23 cellular contexts compared by ENCODE assay signal in the genomic region with DNA sequence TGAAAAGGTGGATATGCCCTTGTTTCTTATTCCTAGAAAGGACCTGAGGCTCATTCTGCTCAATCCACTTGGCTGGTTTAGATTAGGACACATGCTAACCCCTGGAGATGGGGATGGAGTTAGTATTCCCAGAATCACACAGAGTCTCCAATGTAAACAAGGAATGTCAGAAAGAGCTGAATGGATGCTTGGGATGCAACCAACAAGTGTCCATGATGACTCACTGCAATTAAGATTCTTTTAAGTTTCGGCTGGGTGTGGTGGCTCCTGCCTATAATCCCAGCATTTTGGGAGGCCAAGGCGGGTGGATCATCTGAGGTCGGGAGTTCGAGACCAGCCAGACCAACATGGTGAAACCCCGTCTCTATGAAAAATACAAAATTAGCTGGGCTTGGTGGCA.
A peak's percentile ranks its signal among the peaks of the same experiment; 100 is the strongest.
DNase-seq lines count a peak whose midpoint lies in the region; ATAC-seq and TF ChIP-seq lines count a peak whose summit lies in the region.
"Had no signal": no experiment of that assay in that cellular context is flagged by ENCODE, and none has a peak within 500 bp of the region (broad histone marks: within the 10 kb centered on the region; RNA-seq: fewer than 3 reads in every experiment).

No MANE protein-coding gene starts in this region.

- no peak overlapping the region for H3K9ac ChIP-seq in trophoblast cell (ENCODE audit: low read length)
- H3K9ac ChIP-seq: BLaER1 treated with 17β-estradiol and CSF1 and Interleukin-3, amounts not matched to agents 10 nM and 100 nM had no signal

- TF ChIP-seq CTCF in ascending aorta (IDR thresholded peaks at IDR 0.05) (no peak), thoracic aorta (IDR thresholded peaks at IDR 0.05) (no peak)

- H3K79me2 ChIP-seq in trophoblast cell (ENCODE audit: control insufficient read depth, insufficient read depth, low read length, poor library complexity), result no peaks in the 10 kb centered on the region

- H4K91ac ChIP-seq in trophoblast cell (ENCODE audit: low read depth, low read length), result no peak overlapping the region

- no CpG with 5 or more reads among the region's 5 CpGs for WGBS in trophoblast cell (ENCODE audit: extremely low coverage, insufficient coverage, insufficient read length)

- H3K4me2 ChIP-seq in trophoblast cell (ENCODE audit: low read length), result no peak overlapping the region
- H3K4me2 ChIP-seq: A549; BLaER1 treated with 17β-estradiol and CSF1 and Interleukin-3, amounts not matched to agents 10 nM and 100 nM; GM23338 had no signal

- ATAC-seq in thoracic aorta (ENCODE audit: insufficient number of reproducible peaks, low FRiP score, low read depth) (no peak), HG02840 (IDR thresholded peaks at IDR 0.05; ENCODE audit: low FRiP score, unreplicated experiment) (no peak)
- ATAC-seq: A549, GM12878, GM23338, HCT116 had no signal

- H3K9me3 ChIP-seq in ascending aorta (no peaks in the 10 kb centered on the region), trophoblast cell (ENCODE audit: insufficient read depth, low read depth, low read length) (no peaks in the 10 kb centered on the region), thoracic aorta (no peaks in the 10 kb centered on the region)
- H3K9me3 ChIP-seq: A549; BE2C; BLaER1 treated with 17β-estradiol and CSF1 and Interleukin-3, amounts not matched to agents 10 nM and 100 nM had no signal

- H3K36me3 ChIP-seq in ascending aorta (no peaks in the 10 kb centered on the region), trophoblast cell (ENCODE audit: control insufficient read depth in 1 of 2, insufficient read depth in 2 of 2, low read length in 2 of 2) (no peaks in the 10 kb centered on the region), thoracic aorta (no peaks in the 10 kb centered on the region)
- H3K36me3 ChIP-seq: BE2C; BLaER1 treated with 17β-estradiol and CSF1 and Interleukin-3, amounts not matched to agents 10 nM and 100 nM had no signal

- intact Hi-C loops in ascending aorta (cut with DNase I), result no loop called here

- H3K4me1 ChIP-seq in ascending aorta (peaks cover 0 to 13% of the 10 kb centered on the region in 2 donors), trophoblast cell (ENCODE audit: control insufficient read depth in 1 of 2, insufficient read depth in 2 of 2, low read length in 2 of 2) (no peaks in the 10 kb centered on the region), thoracic aorta (ENCODE audit: control insufficient read depth in 1 of 2, low read depth in 2 of 2) (peaks cover 4 to 33% of the 10 kb centered on the region in 2 donors)
- H3K4me1 ChIP-seq: A549; BLaER1 treated with 17β-estradiol and CSF1 and Interleukin-3, amounts not matched to agents 10 nM and 100 nM had no signal

- no peak overlapping the region for H2AFZ ChIP-seq in trophoblast cell (ENCODE audit: insufficient read depth, low read length, poor library complexity)
- H2AFZ ChIP-seq: GM23338 had no signal

- H2AK5ac ChIP-seq in trophoblast cell (ENCODE audit: low read length), result no peak overlapping the region

- H3K14ac ChIP-seq in trophoblast cell (ENCODE audit: low read length), result no peak overlapping the region

- peak overlapping the region; percentile 47 to 73 for H3K27ac ChIP-seq in ascending aorta
- no peak overlapping the region for H3K27ac ChIP-seq in trophoblast cell (ENCODE audit: low read depth, low read length)
- H3K27ac ChIP-seq in thoracic aorta, result peak overlapping the region; percentile 13 to 50
- H3K27ac ChIP-seq: A549; BLaER1 treated with 17β-estradiol and CSF1 and Interleukin-3, amounts not matched to agents 10 nM and 100 nM had no signal

- no peak overlapping the region for H4K12ac ChIP-seq in trophoblast cell (ENCODE audit: low read depth, low read length)

- H2BK12ac ChIP-seq in trophoblast cell (ENCODE audit: low read length), result no peak overlapping the region

- H3K27me3 ChIP-seq in ascending aorta, result no peaks in the 10 kb centered on the region
- no peaks in the 10 kb centered on the region for H3K27me3 ChIP-seq in trophoblast cell (ENCODE audit: insufficient read depth, low read length)
- H3K27me3 ChIP-seq in thoracic aorta (replicated peaks; ENCODE audit: insufficient read depth), result no peaks in the 10 kb centered on the region
- H3K27me3 ChIP-seq: BE2C; BLaER1 treated with 17β-estradiol and CSF1 and Interleukin-3, amounts not matched to agents 10 nM and 100 nM had no signal

- no peak overlapping the region for H2BK5ac ChIP-seq in trophoblast cell (ENCODE audit: low read depth, low read length, poor library complexity)

- H3K4me3 ChIP-seq in ascending aorta, result no peak overlapping the region
- no peak overlapping the region for H3K4me3 ChIP-seq in trophoblast cell (ENCODE audit: low read depth, low read length)
- no peak overlapping the region for H3K4me3 ChIP-seq in thoracic aorta
- H3K4me3 ChIP-seq: A549; BLaER1 treated with 17β-estradiol and CSF1 and Interleukin-3, amounts not matched to agents 10 nM and 100 nM; GM12878; GM23338 had no signal

- H3K4ac ChIP-seq in trophoblast cell (ENCODE audit: low read depth, low read length), result no peak overlapping the region

- no peak overlapping the region for H4K8ac ChIP-seq in trophoblast cell (ENCODE audit: low read depth, low read length)

- no peak overlapping the region for H3K18ac ChIP-seq in trophoblast cell (ENCODE audit: low read length)

- DNase-seq in ascending aorta (ENCODE audit: low spot score in 2 of 2) (no peak), trophoblast cell (no peak), thoracic aorta (ENCODE audit: low spot score) (no peak), NCI-H2081 (lab: John Stamatoyannopoulos, UW) (no peak), iPS-NIHi11 (ENCODE audit: low spot score) (no peak)
- DNase-seq: 8988T; ACHN; AML-193; BE2C; CD4-positive, alpha-beta T cell; CD8-positive, alpha-beta memory T cell; DMS 273 treated with DMSO at 0.1 percent for 48 hours; DMS79; EL; GDM1; H9; HFFc6 had no signal

- peak overlapping the region; percentile 15 for H3K23ac ChIP-seq in trophoblast cell (ENCODE audit: low read length)

- no peaks in the 10 kb centered on the region for H3K79me1 ChIP-seq in trophoblast cell (ENCODE audit: low read length)

- H2BK120ac ChIP-seq in trophoblast cell (ENCODE audit: insufficient read depth, low read length, poor library complexity), result no peak overlapping the region
